19 cellular contexts compared by ENCODE assay signal in genomic region chr4:124433044-124433443, GRCh38.
DNase-seq lines count a peak whose midpoint lies in the region; ATAC-seq and TF ChIP-seq lines count a peak whose summit lies in the region.
"Had no signal": no experiment of that assay in that cellular context is flagged by ENCODE, and none has a peak within 500 bp of the region (broad histone marks: within the 10 kb centered on the region; RNA-seq: fewer than 3 reads in every experiment).

No MANE protein-coding gene starts in this region.

- H3K27me3 ChIP-seq in BLaER1: no peaks in the 10 kb centered on the region
- no peaks in the 10 kb centered on the region for H3K27me3 ChIP-seq in HCT116 (ENCODE audit: insufficient read depth, low read length)
- no peaks in the 10 kb centered on the region for H3K27me3 ChIP-seq in brain microvascular endothelial cell (replicated peaks)
- H3K27me3 ChIP-seq in prostate gland (replicated peaks; ENCODE audit: insufficient read depth): no peaks in the 10 kb centered on the region

- TF ChIP-seq POLR2A in HCT116 (IDR thresholded peaks at IDR 0.05; ENCODE audit: borderline replicate concordance, extremely low read depth, insufficient read depth, insufficient read length) (no peak), prostate gland (IDR thresholded peaks at IDR 0.05) (no peak)

- POLR2A ChIA-PET in HCT116 (lab: Charles Lee): no interaction called here

- no peaks in the 10 kb centered on the region for H3K79me2 ChIP-seq in HCT116 (ENCODE audit: insufficient read depth, low read length)

- TF ChIP-seq CTCF in HCT116 (IDR thresholded peaks at IDR 0.05 in 2 of 3, conservative IDR thresholded peaks at IDR 0.05 in 1 of 3; ENCODE audit: borderline replicate concordance in 1 of 3, insufficient read depth in 1 of 3, low read depth in 2 of 3, low read length in 2 of 3): no peak
- no peak for TF ChIP-seq CTCF in brain microvascular endothelial cell (IDR thresholded peaks at IDR 0.05; ENCODE audit: low read depth, low read length, missing control alignments)
- no peak for TF ChIP-seq CTCF in prostate gland (IDR thresholded peaks at IDR 0.05)

- ATAC-seq in HCT116: no peak

- 90% methylated on average over 3 of the region's 3 CpGs for WGBS in prostate gland

- H3K36me3 ChIP-seq in BLaER1 (no peaks in the 10 kb centered on the region), HCT116 (ENCODE audit: control insufficient read depth in 1 of 2, insufficient read depth in 2 of 2, low read length in 2 of 2) (no peaks in the 10 kb centered on the region), brain microvascular endothelial cell (replicated peaks) (no peaks in the 10 kb centered on the region), prostate gland (no peaks in the 10 kb centered on the region)
- H3K36me3 ChIP-seq: HAP-1 had no signal

- H2AFZ ChIP-seq in HCT116 (ENCODE audit: low read depth, low read length, poor library complexity, severe bottlenecking): peak overlapping the region; percentile 34

- peak overlapping the region; percentile 48 for H3K4me2 ChIP-seq in BLaER1
- H3K4me2 ChIP-seq in HCT116 (ENCODE audit: low read length): no peak overlapping the region

- in situ Hi-C loops in brain microvascular endothelial cell (cut with HindIII; ENCODE audit: low pct_ligation_motif_present, low sequenced_read_pairs): no loop called here

- H3K4me3 ChIP-seq in BLaER1 (no peak overlapping the region), HCT116 (replicated peaks in 1 of 2; ENCODE audit: low read depth in 1 of 2, low read length in 2 of 2) (no peak overlapping the region), brain microvascular endothelial cell (ENCODE audit: low read depth, low read length) (no peak overlapping the region), prostate gland (no peak overlapping the region)
- H3K4me3 ChIP-seq: HAP-1 had no signal

- no TSS peak for BruUV-seq in HCT116 (replicated peaks; lab: Mats Ljungman, UMichigan)

- no peak for DNase-seq in HCT116 (ENCODE audit: low read depth, low spot score)
- peak; percentile 28 for DNase-seq in brain microvascular endothelial cell
- peak; percentile 34 to 50 for DNase-seq in lung microvascular endothelial cell (ENCODE audit: low read depth in 2 of 2)
- DNase-seq in NCI-H1048 (lab: John Stamatoyannopoulos, UW): no peak
- no peak for DNase-seq in prostate gland (ENCODE audit: low spot score)
- no peak for DNase-seq in inferior parietal cortex (ENCODE audit: extremely low spot score)
- DNase-seq in activated gamma-delta T cell (lab: John Stamatoyannopoulos, UW): no peak
- DNase-seq: AML-193, DMS 273 treated with DMSO at 0.1 percent for 48 hours, GDM1, NCI-H1105 treated with DMSO at 0.1 percent for 48 hours, NCI-H1694, NCI-H2081 treated with DMSO at 0.1 percent for 48 hours, NCI-H510A, NCI-H748 treated with DMSO at 0.1 percent for 48 hours, RPMI8226, SIG-M5 had no signal

- CTCF ChIA-PET in HCT116 (lab: Charles Lee): no interaction called here

- H3K9me3 ChIP-seq in BLaER1: no peaks in the 10 kb centered on the region
- H3K9me3 ChIP-seq in HCT116 (ENCODE audit: control insufficient read depth in 1 of 2, insufficient read depth in 1 of 2, low read depth in 1 of 2, low read length in 2 of 2): no peaks in the 10 kb centered on the region
- H3K9me3 ChIP-seq in prostate gland: no peaks in the 10 kb centered on the region
- H3K9me3 ChIP-seq: HAP-1 had no signal

- intact Hi-C loops in HCT116 (cut with micrococcal nuclease) (no loop called here), prostate gland (cut with DNase I) (no loop called here)

- H3K9me2 ChIP-seq in HCT116 (ENCODE audit: insufficient read depth): no peaks in the 10 kb centered on the region

- H3K4me1 ChIP-seq in BLaER1 (peaks cover 50% of the 10 kb centered on the region), HCT116 (ENCODE audit: control insufficient read depth in 1 of 2, insufficient read depth in 2 of 2, low read length in 2 of 2) (no peaks in the 10 kb centered on the region), prostate gland (replicated peaks) (no peaks in the 10 kb centered on the region)
- H3K4me1 ChIP-seq: HAP-1 had no signal

- TF ChIP-seq RAD21 in HCT116 (IDR thresholded peaks at IDR 0.05; ENCODE audit: low read depth): no peak

- H3K9ac ChIP-seq in BLaER1 (no peak overlapping the region), HCT116 (ENCODE audit: low read length) (no peak overlapping the region)

- H4K20me1 ChIP-seq in BLaER1 (no peaks in the 10 kb centered on the region), HCT116 (ENCODE audit: insufficient read depth) (no peaks in the 10 kb centered on the region)

- RAD21 ChIA-PET in HCT116 (lab: Charles Lee; ENCODE audit: low non-redundant PET in 1 of 2, low total read pairs in 2 of 2, uncharacterized antibody in 2 of 2, unreplicated experiment in 2 of 2): no interaction called here

- H3K27ac ChIP-seq in BLaER1 (peak overlapping the region; percentile 35; the same call in 1 of the 2 replicates), HCT116 (ENCODE audit: low read depth, low read length) (no peak overlapping the region), brain microvascular endothelial cell (peak overlapping the region; percentile 91), prostate gland (no peak overlapping the region)

TF ChIP-seq in HCT116, 20 proteins besides CTCF, POLR2A, EP300 and RAD21:
- TF ChIP-seq CBX3 (IDR thresholded peaks at IDR 0.05; ENCODE audit: low read depth) (no peak), EZH2phosphoT487 (IDR thresholded peaks at IDR 0.05; ENCODE audit: borderline replicate concordance) (no peak), REST (IDR thresholded peaks at IDR 0.05; ENCODE audit: low read depth) (no peak), ELF1 (IDR thresholded peaks at IDR 0.05; ENCODE audit: borderline replicate concordance, low read depth) (no peak), EGR1 (IDR thresholded peaks at IDR 0.05; ENCODE audit: low read depth) (no peak), POLR2AphosphoS5 (IDR thresholded peaks at IDR 0.05; ENCODE audit: low read depth, low read length) (no peak), TCF7L2 (IDR thresholded peaks at IDR 0.05; ENCODE audit: borderline replicate concordance, extremely low read depth, insufficient read depth, insufficient read length) (no peak), SP1 (IDR thresholded peaks at IDR 0.05; ENCODE audit: low read depth) (no peak), SIN3A (IDR thresholded peaks at IDR 0.05; ENCODE audit: low read depth) (no peak), YY1 (IDR thresholded peaks at IDR 0.05; ENCODE audit: extremely low read depth, insufficient replicate concordance, low read depth, low read length) (no peak), JUND (IDR thresholded peaks at IDR 0.05) (no peak), MAX (IDR thresholded peaks at IDR 0.05) (no peak)
TF ChIP-seq in HCT116: peak in this region for 0.

Comparison
In these comparisons a context has a peak if more than half of its experiments do, and no peak if none do; other contexts are left out.
1. H3K27ac ChIP-seq: peak in BLaER1 (single experiment) and brain microvascular endothelial cell (single experiment); none in HCT116 (single experiment) and prostate gland (0 of 2).
2. DNase-seq: peak in brain microvascular endothelial cell (single experiment) and lung microvascular endothelial cell (2 of 2); none in HCT116 (single experiment), NCI-H1048 (single experiment), prostate gland (single experiment), inferior parietal cortex (single experiment) and activated gamma-delta T cell (single experiment).